In genomic region chr11:35785287-35786167, GRCh38 we compare ENCODE assay signal across 12 cellular contexts.
DNase-seq lines count a peak whose midpoint lies in the region; ATAC-seq and TF ChIP-seq lines count a peak whose summit lies in the region.
"Had no signal": no experiment of that assay in that cellular context is flagged by ENCODE, and none has a peak within 500 bp of the region (broad histone marks: within the 10 kb centered on the region; RNA-seq: fewer than 3 reads in every experiment).

No MANE protein-coding gene starts in this region.

- no peak overlapping the region for H3K4me3 Mint-ChIP-seq in brain
- H3K4me3 Mint-ChIP-seq: activated CD4-positive, alpha-beta memory T cell treated with anti-CD3 and anti-CD28 coated beads for 36 hours had no signal

- no peak for TF ChIP-seq CTCF in brain (conservative IDR thresholded peaks at IDR 0.05)

- peak overlapping the region in 3 of 5 experiments; percentile 14 to 78 (median 60) for H3K27ac Mint-ChIP-seq in brain
- H3K27ac Mint-ChIP-seq: activated CD4-positive, alpha-beta memory T cell treated with anti-CD3 and anti-CD28 coated beads for 36 hours had no signal

- H3K9me3 Mint-ChIP-seq in brain, result no peaks in the 10 kb centered on the region
- H3K9me3 Mint-ChIP-seq: activated CD4-positive, alpha-beta memory T cell treated with anti-CD3 and anti-CD28 coated beads for 36 hours had no signal

- H3K36me3 Mint-ChIP-seq in brain, result peaks cover 3% of the 10 kb centered on the region

- DNase-seq in EL (peak; percentile 34), HCEC 1CT (no peak), GOT3 (lab: John Stamatoyannopoulos, UW) (no peak), H4 (ENCODE audit: low spot score) (no peak), UCSD-AML1 (lab: John Stamatoyannopoulos, UW; ENCODE audit: unreplicated experiment) (no peak)
- DNase-seq: activated CD4-positive, alpha-beta memory T cell treated with anti-CD3 and anti-CD28 coated beads for 36 hours; left cardiac atrium; NCI-H1092 treated with DMSO at 0.1 percent for 48 hours; stimulated activated naive CD4-positive, alpha-beta T cell treated with Interleukin-2 at 50 U/mL for 16 hours had no signal

- H3K27me3 Mint-ChIP-seq in brain, result no peaks in the 10 kb centered on the region
- H3K27me3 Mint-ChIP-seq: activated CD4-positive, alpha-beta memory T cell treated with anti-CD3 and anti-CD28 coated beads for 36 hours had no signal

- ATAC-seq in GM19463 (IDR thresholded peaks at IDR 0.05; ENCODE audit: unreplicated experiment) (peak; percentile 59), HG03354 (IDR thresholded peaks at IDR 0.05; ENCODE audit: poor library complexity, severe bottlenecking, unreplicated experiment) (peak; percentile 60)
- ATAC-seq: left cardiac atrium had no signal

- peaks cover 87% of the 10 kb centered on the region for H3K4me1 Mint-ChIP-seq in brain
